ENCODE assay signal across 15 cellular contexts in genomic region chr16:13702614-13703013, GRCh38.
"Had no signal": no experiment of that assay in that cellular context is flagged by ENCODE, and none has a peak within 500 bp of the region (broad histone marks: within the 10 kb centered on the region; RNA-seq: fewer than 3 reads in every experiment).

No MANE protein-coding gene starts in this region.

- H3K27ac ChIP-seq: brain microvascular endothelial cell, foreskin keratinocyte, neural progenitor cell, ovary, transverse colon, vagina had no signal

- H3K36me3 ChIP-seq: brain microvascular endothelial cell, neural progenitor cell, ovary, transverse colon, vagina had no signal

- ATAC-seq: effector memory CD8-positive, alpha-beta T cell; foreskin keratinocyte; stimulated activated memory B cell treated with anti-CD40 and anti-IgM and Interleukin-4, amounts not matched to agents 10 μg/mL and 1 μg/mL and 100 μg/mL, for 72 hours had no signal

- DNase-seq: activated CD4-positive, alpha-beta T cell treated with anti-CD3 and anti-CD28 coated beads, Interleukin-2, amount 10 ng/mL, durations not matched to agents 24 days and 14 days; activated CD4-positive, CD25-positive, alpha-beta regulatory T cell; activated naive CD8-positive, alpha-beta T cell treated with anti-CD3 and anti-CD28 coated beads for 36 hours; brain microvascular endothelial cell; cerebellar nuclear complex; dermis blood vessel endothelial cell; effector memory CD8-positive, alpha-beta T cell; foreskin keratinocyte; glutamatergic neuron; naive B cell; ovary; transverse colon had no signal

- H3K4me1 ChIP-seq: foreskin keratinocyte, neural progenitor cell, transverse colon, vagina had no signal

- H3K27me3 ChIP-seq: brain microvascular endothelial cell, foreskin keratinocyte, neural progenitor cell, ovary, transverse colon, vagina had no signal

- H3K9me3 ChIP-seq: ovary, vagina had no signal

- H3K4me3 ChIP-seq: neural progenitor cell, ovary, transverse colon, vagina had no signal
